19 cellular contexts compared by ENCODE assay signal in genomic region chr10:34862892-34863291, GRCh38.
"Had no signal": no experiment of that assay in that cellular context is flagged by ENCODE, and none has a peak within 500 bp of the region (broad histone marks: within the 10 kb centered on the region; RNA-seq: fewer than 3 reads in every experiment).

No MANE protein-coding gene starts in this region.

- DNase-seq: activated CD4-positive, CD25-positive, alpha-beta regulatory T cell treated with anti-CD3 and anti-CD28 coated beads, Interleukin-2, amount 50 U/mL, for 72 hours; activated naive CD4-positive, alpha-beta T cell treated with Interleukin-2 at 50 U/mL for 16 hours; anterior cingulate cortex; brain microvascular endothelial cell; cortex of kidney; effector CD4-positive, alpha-beta T cell; esophagus squamous epithelium; hypothalamus; kidney; left ventricle myocardium superior; mesenchymal stem cell; natural killer cell; posterior cingulate gyrus; stimulated activated CD4-positive, alpha-beta T cell treated with anti-CD3 and anti-CD28 coated beads, Interleukin-4, amount 100 ng/mL, for 4 hours; stimulated activated CD8-positive, alpha-beta memory T cell treated with anti-CD3 and anti-CD28 coated beads, Interleukin-4, amount 100 ng/mL, for 48 hours; stimulated activated naive CD4-positive, alpha-beta T cell treated with Interleukin-2 at 50 U/mL for 16 hours; T1000 had no signal

- ATAC-seq: activated T-helper 17 cell treated with anti-CD3 and anti-CD28 coated beads, Interleukin-2, amount 50 U/mL, for 72 hours; left ventricle myocardium superior; natural killer cell had no signal

- H3K36me3 ChIP-seq: brain microvascular endothelial cell, esophagus squamous epithelium had no signal

- H3K4me3 ChIP-seq: esophagus squamous epithelium, skin epidermis had no signal

- H3K27ac ChIP-seq: brain microvascular endothelial cell had no signal

- H3K27me3 ChIP-seq: brain microvascular endothelial cell, esophagus squamous epithelium had no signal

- H3K9me3 ChIP-seq: esophagus squamous epithelium had no signal
